1 cellular context compared by ENCODE assay signal in the genomic region with DNA sequence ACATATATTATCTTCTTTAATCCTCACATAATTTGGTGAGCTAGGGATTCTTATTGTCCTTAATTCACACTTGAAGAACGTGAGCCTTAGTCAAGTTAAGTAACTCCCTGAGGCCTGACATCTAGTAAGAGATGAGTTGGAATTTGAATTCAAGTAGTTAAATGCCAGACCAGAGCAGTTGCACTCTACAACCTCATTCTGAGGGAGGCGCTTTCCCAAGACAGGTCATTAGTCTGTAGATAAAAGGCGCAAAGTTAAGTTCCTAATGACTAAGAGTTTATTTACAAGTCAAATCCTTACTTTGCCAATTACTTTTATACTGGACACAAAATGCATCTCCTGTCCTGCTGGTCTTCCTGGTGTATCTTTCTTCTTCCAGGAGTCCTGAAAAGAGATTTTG.
TF ChIP-seq lines count a peak whose summit lies in the region.

No MANE protein-coding gene starts in this region.

TF ChIP-seq in GM23338, 12 proteins besides CTCF, POLR2A, EP300 and RAD21 (continued from another document):
- TF ChIP-seq, protein P1, sequence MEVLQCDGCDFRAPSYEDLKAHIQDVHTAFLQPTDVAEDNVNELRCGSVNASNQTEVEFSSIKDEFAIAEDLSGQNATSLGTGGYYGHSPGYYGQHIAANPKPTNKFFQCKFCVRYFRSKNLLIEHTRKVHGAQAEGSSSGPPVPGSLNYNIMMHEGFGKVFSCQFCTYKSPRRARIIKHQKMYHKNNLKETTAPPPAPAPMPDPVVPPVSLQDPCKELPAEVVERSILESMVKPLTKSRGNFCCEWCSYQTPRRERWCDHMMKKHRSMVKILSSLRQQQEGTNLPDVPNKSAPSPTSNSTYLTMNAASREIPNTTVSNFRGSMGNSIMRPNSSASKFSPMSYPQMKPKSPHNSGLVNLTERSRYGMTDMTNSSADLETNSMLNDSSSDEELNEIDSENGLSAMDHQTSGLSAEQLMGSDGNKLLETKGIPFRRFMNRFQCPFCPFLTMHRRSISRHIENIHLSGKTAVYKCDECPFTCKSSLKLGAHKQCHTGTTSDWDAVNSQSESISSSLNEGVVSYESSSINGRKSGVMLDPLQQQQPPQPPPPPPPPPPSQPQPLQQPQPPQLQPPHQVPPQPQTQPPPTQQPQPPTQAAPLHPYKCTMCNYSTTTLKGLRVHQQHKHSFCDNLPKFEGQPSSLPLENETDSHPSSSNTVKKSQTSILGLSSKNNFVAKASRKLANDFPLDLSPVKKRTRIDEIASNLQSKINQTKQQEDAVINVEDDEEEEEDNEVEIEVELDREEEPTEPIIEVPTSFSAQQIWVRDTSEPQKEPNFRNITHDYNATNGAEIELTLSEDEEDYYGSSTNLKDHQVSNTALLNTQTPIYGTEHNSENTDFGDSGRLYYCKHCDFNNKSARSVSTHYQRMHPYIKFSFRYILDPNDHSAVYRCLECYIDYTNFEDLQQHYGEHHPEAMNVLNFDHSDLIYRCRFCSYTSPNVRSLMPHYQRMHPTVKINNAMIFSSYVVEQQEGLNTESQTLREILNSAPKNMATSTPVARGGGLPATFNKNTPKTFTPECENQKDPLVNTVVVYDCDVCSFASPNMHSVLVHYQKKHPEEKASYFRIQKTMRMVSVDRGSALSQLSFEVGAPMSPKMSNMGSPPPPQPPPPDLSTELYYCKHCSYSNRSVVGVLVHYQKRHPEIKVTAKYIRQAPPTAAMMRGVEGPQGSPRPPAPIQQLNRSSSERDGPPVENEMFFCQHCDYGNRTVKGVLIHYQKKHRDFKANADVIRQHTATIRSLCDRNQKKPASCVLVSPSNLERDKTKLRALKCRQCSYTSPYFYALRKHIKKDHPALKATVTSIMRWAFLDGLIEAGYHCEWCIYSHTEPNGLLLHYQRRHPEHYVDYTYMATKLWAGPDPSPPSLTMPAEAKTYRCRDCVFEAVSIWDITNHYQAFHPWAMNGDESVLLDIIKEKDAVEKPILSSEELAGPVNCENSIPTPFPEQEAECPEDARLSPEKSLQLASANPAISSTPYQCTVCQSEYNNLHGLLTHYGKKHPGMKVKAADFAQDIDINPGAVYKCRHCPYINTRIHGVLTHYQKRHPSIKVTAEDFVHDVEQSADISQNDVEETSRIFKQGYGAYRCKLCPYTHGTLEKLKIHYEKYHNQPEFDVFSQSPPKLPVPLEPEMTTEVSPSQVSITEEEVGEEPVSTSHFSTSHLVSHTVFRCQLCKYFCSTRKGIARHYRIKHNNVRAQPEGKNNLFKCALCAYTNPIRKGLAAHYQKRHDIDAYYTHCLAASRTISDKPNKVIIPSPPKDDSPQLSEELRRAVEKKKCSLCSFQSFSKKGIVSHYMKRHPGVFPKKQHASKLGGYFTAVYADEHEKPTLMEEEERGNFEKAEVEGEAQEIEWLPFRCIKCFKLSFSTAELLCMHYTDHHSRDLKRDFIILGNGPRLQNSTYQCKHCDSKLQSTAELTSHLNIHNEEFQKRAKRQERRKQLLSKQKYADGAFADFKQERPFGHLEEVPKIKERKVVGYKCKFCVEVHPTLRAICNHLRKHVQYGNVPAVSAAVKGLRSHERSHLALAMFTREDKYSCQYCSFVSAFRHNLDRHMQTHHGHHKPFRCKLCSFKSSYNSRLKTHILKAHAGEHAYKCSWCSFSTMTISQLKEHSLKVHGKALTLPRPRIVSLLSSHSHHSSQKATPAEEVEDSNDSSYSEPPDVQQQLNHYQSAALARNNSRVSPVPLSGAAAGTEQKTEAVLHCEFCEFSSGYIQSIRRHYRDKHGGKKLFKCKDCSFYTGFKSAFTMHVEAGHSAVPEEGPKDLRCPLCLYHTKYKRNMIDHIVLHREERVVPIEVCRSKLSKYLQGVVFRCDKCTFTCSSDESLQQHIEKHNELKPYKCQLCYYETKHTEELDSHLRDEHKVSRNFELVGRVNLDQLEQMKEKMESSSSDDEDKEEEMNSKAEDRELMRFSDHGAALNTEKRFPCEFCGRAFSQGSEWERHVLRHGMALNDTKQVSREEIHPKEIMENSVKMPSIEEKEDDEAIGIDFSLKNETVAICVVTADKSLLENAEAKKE (CRISPR knock-in tag; IDR thresholded peaks at IDR 0.05): no peak
- TF ChIP-seq, protein P2, sequence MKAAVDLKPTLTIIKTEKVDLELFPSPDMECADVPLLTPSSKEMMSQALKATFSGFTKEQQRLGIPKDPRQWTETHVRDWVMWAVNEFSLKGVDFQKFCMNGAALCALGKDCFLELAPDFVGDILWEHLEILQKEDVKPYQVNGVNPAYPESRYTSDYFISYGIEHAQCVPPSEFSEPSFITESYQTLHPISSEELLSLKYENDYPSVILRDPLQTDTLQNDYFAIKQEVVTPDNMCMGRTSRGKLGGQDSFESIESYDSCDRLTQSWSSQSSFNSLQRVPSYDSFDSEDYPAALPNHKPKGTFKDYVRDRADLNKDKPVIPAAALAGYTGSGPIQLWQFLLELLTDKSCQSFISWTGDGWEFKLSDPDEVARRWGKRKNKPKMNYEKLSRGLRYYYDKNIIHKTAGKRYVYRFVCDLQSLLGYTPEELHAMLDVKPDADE (IDR thresholded peaks at IDR 0.05): no peak
- TF ChIP-seq, protein P3, sequence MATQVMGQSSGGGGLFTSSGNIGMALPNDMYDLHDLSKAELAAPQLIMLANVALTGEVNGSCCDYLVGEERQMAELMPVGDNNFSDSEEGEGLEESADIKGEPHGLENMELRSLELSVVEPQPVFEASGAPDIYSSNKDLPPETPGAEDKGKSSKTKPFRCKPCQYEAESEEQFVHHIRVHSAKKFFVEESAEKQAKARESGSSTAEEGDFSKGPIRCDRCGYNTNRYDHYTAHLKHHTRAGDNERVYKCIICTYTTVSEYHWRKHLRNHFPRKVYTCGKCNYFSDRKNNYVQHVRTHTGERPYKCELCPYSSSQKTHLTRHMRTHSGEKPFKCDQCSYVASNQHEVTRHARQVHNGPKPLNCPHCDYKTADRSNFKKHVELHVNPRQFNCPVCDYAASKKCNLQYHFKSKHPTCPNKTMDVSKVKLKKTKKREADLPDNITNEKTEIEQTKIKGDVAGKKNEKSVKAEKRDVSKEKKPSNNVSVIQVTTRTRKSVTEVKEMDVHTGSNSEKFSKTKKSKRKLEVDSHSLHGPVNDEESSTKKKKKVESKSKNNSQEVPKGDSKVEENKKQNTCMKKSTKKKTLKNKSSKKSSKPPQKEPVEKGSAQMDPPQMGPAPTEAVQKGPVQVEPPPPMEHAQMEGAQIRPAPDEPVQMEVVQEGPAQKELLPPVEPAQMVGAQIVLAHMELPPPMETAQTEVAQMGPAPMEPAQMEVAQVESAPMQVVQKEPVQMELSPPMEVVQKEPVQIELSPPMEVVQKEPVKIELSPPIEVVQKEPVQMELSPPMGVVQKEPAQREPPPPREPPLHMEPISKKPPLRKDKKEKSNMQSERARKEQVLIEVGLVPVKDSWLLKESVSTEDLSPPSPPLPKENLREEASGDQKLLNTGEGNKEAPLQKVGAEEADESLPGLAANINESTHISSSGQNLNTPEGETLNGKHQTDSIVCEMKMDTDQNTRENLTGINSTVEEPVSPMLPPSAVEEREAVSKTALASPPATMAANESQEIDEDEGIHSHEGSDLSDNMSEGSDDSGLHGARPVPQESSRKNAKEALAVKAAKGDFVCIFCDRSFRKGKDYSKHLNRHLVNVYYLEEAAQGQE (IDR thresholded peaks at IDR 0.05; ENCODE audit: unreplicated experiment): no peak
- no peak for TF ChIP-seq NANOG (IDR thresholded peaks at IDR 0.05; ENCODE audit: borderline replicate concordance)
TF ChIP-seq in GM23338: peak in this region for 0.
